21 cellular contexts compared by ENCODE assay signal in the genomic region with DNA sequence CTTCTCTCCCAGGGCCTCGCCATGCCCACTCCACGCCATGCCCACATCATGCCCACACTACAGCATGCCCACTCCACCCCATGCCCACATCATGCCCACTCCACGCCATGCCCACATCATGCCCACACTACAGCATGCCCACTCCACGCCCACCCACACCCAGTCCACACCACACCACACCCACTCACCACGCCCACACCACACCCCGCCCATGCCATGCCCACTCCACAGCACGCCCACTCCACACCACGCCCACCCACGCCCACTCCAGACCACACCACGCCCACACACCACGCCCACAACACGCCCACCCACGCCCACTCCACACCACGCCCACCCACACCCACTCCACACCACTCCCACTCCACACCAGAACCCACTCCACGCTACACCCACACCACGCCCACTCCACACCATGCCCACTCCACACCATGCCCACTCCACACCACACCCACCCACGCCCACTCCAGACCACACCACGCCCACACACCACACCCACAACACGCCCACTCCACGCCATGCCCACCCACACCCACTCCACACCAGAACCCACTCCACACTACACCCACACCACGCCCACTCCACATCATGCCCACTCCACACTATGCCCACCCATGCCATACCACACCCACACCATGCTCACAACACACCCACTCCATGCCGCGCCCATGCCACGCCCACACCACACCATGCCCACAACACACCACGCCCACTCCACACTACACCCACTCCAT.
DNase-seq lines count a peak whose midpoint lies in the region; ATAC-seq, FAIRE-seq and TF ChIP-seq lines count a peak whose summit lies in the region.
"Had no signal": no experiment of that assay in that cellular context is flagged by ENCODE, and none has a peak within 500 bp of the region (broad histone marks: within the 10 kb centered on the region; RNA-seq: fewer than 3 reads in every experiment).

No MANE protein-coding gene starts in this region.

- peak; percentile 74 for FAIRE-seq in HTR-8/SVneo (lab: Jason Lieb, UNC)
- FAIRE-seq: H54 had no signal

- H3K9me3 Mint-ChIP-seq in H9 (no peaks in the 10 kb centered on the region; a peak in 1 of 5 replicates), endothelial cell (ENCODE audit: unreplicated experiment) (no peaks in the 10 kb centered on the region)

- DNase-seq in H9 (peak; percentile 12), HTR-8/SVneo (ENCODE audit: insufficient read length, low spot score) (no peak), endothelial cell (ENCODE audit: low spot score) (peak; percentile 2), prostate gland (ENCODE audit: low spot score) (peak; percentile 3)
- DNase-seq in NK-92 treated with Interleukin-12 subunit alpha and Interleukin-12 subunit beta, amount 100 ng/mL, for 24 hours (lab: John Stamatoyannopoulos, UW): no peak
- DNase-seq: activated CD4-positive, alpha-beta T cell treated with anti-CD3 and anti-CD28 coated beads for 36 hours; activated naive CD4-positive, alpha-beta T cell; GF-D8; glutamatergic neuron; MM.1S; NCI-H1930; NCI-H510A treated with DMSO at 0.1 percent for 48 hours; T1000; thyroid gland had no signal

- H2BK120ac ChIP-seq in H9 (ENCODE audit: low read depth, low read length, poor library complexity, severe bottlenecking): no peak overlapping the region

- H4K20me1 ChIP-seq in H9 (ENCODE audit: control insufficient read depth, insufficient read depth, insufficient read length): peaks cover 5% of the 10 kb centered on the region

- no peak overlapping the region for H3K18ac ChIP-seq in H9 (ENCODE audit: insufficient read length, low read depth, low read length)

- H3K36me3 ChIP-seq in prostate gland (no peaks in the 10 kb centered on the region), gastroesophageal sphincter (no peaks in the 10 kb centered on the region)
- H3K36me3 ChIP-seq: SJSA1, thyroid gland had no signal

- no peaks in the 10 kb centered on the region for H3K9me3 ChIP-seq in H9 (ENCODE audit: control insufficient read depth, low read depth, low read length)
- no peaks in the 10 kb centered on the region for H3K9me3 ChIP-seq in prostate gland
- H3K9me3 ChIP-seq in gastroesophageal sphincter: no peaks in the 10 kb centered on the region
- H3K9me3 ChIP-seq: SJSA1, thyroid gland had no signal

- no peak overlapping the region for H2AK5ac ChIP-seq in H9 (ENCODE audit: insufficient read length, low read length)

- no peak overlapping the region for H3K4me3 ChIP-seq in prostate gland
- no peak overlapping the region for H3K4me3 ChIP-seq in gastroesophageal sphincter
- H3K4me3 ChIP-seq: SJSA1, thyroid gland had no signal

- peaks cover 7% of the 10 kb centered on the region for H3K27me3 Mint-ChIP-seq in H9 (ENCODE audit: low read depth)
- H3K27me3 Mint-ChIP-seq in endothelial cell (ENCODE audit: unreplicated experiment): peaks cover 4% of the 10 kb centered on the region

- H3K56ac ChIP-seq in H9 (ENCODE audit: insufficient read length, low read depth, low read length): no peak overlapping the region

- no peak overlapping the region for H2BK20ac ChIP-seq in H9 (ENCODE audit: low read depth, low read length, poor library complexity, severe bottlenecking)

- H3K4me1 Mint-ChIP-seq in H9: no peaks in the 10 kb centered on the region
- H3K4me1 Mint-ChIP-seq in endothelial cell (ENCODE audit: unreplicated experiment): peaks cover 2% of the 10 kb centered on the region
- H3K4me1 Mint-ChIP-seq: activated CD4-positive, alpha-beta T cell treated with anti-CD3 and anti-CD28 coated beads for 36 hours had no signal

- TF ChIP-seq EP300 in gastroesophageal sphincter (IDR thresholded peaks at IDR 0.05): no peak

- WGBS in H9 (ENCODE audit: extremely low coverage, insufficient read length, low lambda C conversion rate): 100% methylated on average over 2 of the region's 25 CpGs
- 92% methylated on average over 25 of the region's 25 CpGs for WGBS in prostate gland
- WGBS in gastroesophageal sphincter (ENCODE audit: low coverage in 1 of 2), 2 donors: 82 to 86% methylated on average over 8 to 19 of the region's 25 CpGs

- no peak overlapping the region for H3K4ac ChIP-seq in H9 (ENCODE audit: low read depth, low read length)

- H3K27ac ChIP-seq in H9 (ENCODE audit: insufficient read length, low read depth, low read length) (no peak overlapping the region), prostate gland (no peak overlapping the region), gastroesophageal sphincter (no peak overlapping the region)
- H3K27ac ChIP-seq: SJSA1, thyroid gland had no signal

- H2BK12ac ChIP-seq in H9 (ENCODE audit: insufficient read length, low read depth, low read length): no peak overlapping the region

- no peak for ATAC-seq in gastroesophageal sphincter
- no peak for ATAC-seq in GM19023 (IDR thresholded peaks at IDR 0.05; ENCODE audit: unreplicated experiment)
- no peak for ATAC-seq in HG02623 (IDR thresholded peaks at IDR 0.05; ENCODE audit: unreplicated experiment)
- ATAC-seq: activated CD4-positive, alpha-beta T cell treated with anti-CD3 and anti-CD28 coated beads for 36 hours had no signal

- H3K27ac Mint-ChIP-seq in H9: no peak overlapping the region
- no peak overlapping the region for H3K27ac Mint-ChIP-seq in endothelial cell (ENCODE audit: unreplicated experiment)
- H3K27ac Mint-ChIP-seq: activated CD4-positive, alpha-beta T cell treated with anti-CD3 and anti-CD28 coated beads for 36 hours; B cell; memory B cell had no signal

- no peak overlapping the region for H4K5ac ChIP-seq in H9 (ENCODE audit: insufficient read length, low read depth, low read length)

- H3K9ac ChIP-seq in H9 (ENCODE audit: extremely low read depth, insufficient read length, low read length): no peak overlapping the region

- H3K36me3 Mint-ChIP-seq in H9 (ENCODE audit: insufficient read depth in 1 of 3, low read depth in 3 of 3) (no peaks in the 10 kb centered on the region), endothelial cell (ENCODE audit: low read depth, unreplicated experiment) (no peaks in the 10 kb centered on the region)
- H3K36me3 Mint-ChIP-seq: memory B cell had no signal

- no peak overlapping the region for H3K14ac ChIP-seq in H9 (ENCODE audit: insufficient read depth, low read length)

- H3K23me2 ChIP-seq in H9 (ENCODE audit: insufficient read length, low read depth, low read length, poor library complexity, severe bottlenecking): no peaks in the 10 kb centered on the region

- H4K91ac ChIP-seq in H9 (ENCODE audit: insufficient read length, low read depth, low read length): no peak overlapping the region

- no peak overlapping the region for H2BK15ac ChIP-seq in H9 (ENCODE audit: low read depth, low read length)

- no peak overlapping the region for H3K4me2 ChIP-seq in H9 (ENCODE audit: insufficient read depth, insufficient read length, low read length)

- no peaks in the 10 kb centered on the region for H3K79me2 ChIP-seq in H9 (ENCODE audit: insufficient read depth, low read length)

- no peak for TF ChIP-seq CTCF in H9 (conservative IDR thresholded peaks at IDR 0.05)
- no peak for TF ChIP-seq CTCF in endothelial cell (IDR thresholded peaks at IDR 0.05; ENCODE audit: unreplicated experiment)
- no peak for TF ChIP-seq CTCF in prostate gland (IDR thresholded peaks at IDR 0.05)
- no peak for TF ChIP-seq CTCF in gastroesophageal sphincter (IDR thresholded peaks at IDR 0.05)

- H3K27me3 ChIP-seq in H9 (ENCODE audit: insufficient read depth, low read length): no peaks in the 10 kb centered on the region
- H3K27me3 ChIP-seq in prostate gland (replicated peaks; ENCODE audit: insufficient read depth): no peaks in the 10 kb centered on the region
- H3K27me3 ChIP-seq in gastroesophageal sphincter: peaks cover 32% of the 10 kb centered on the region
- H3K27me3 ChIP-seq: SJSA1, thyroid gland had no signal

- intact Hi-C loops in prostate gland (cut with DNase I): no loop called here

- H3K4me3 Mint-ChIP-seq in H9 (no peak overlapping the region; a peak in 1 of 5 replicates), endothelial cell (ENCODE audit: unreplicated experiment) (no peak overlapping the region)
- H3K4me3 Mint-ChIP-seq: activated CD4-positive, alpha-beta T cell treated with anti-CD3 and anti-CD28 coated beads for 36 hours; B cell; memory B cell had no signal

- TF ChIP-seq POLR2A in prostate gland (IDR thresholded peaks at IDR 0.05) (no peak), gastroesophageal sphincter (IDR thresholded peaks at IDR 0.05) (no peak)

- no peak overlapping the region for H4K8ac ChIP-seq in H9 (replicated peaks; ENCODE audit: insufficient read length, low read depth, low read length)

- no peak overlapping the region for H2BK5ac ChIP-seq in H9 (ENCODE audit: insufficient read length, low read length)

- no peaks in the 10 kb centered on the region for H3K4me1 ChIP-seq in H9 (ENCODE audit: insufficient read depth, low read length)
- no peaks in the 10 kb centered on the region for H3K4me1 ChIP-seq in prostate gland (replicated peaks)
- H3K4me1 ChIP-seq in gastroesophageal sphincter: no peaks in the 10 kb centered on the region
- H3K4me1 ChIP-seq: SJSA1, thyroid gland had no signal

- H3K79me1 ChIP-seq in H9 (ENCODE audit: insufficient read depth, low read depth, low read length, poor library complexity, severe bottlenecking): no peaks in the 10 kb centered on the region

- H3T11ph ChIP-seq in H9 (ENCODE audit: low read length): no peak overlapping the region

- no peak overlapping the region for H3K23ac ChIP-seq in H9 (ENCODE audit: insufficient read length, low read depth, low read length)

- H2AFZ ChIP-seq in H9 (ENCODE audit: low read length): no peak overlapping the region

Comparison
In these comparisons a context has a peak if more than half of its experiments do, and no peak if none do; other contexts are left out.
1. DNase-seq: peak in H9 (single experiment), endothelial cell (single experiment) and prostate gland (single experiment); none in HTR-8/SVneo (single experiment) and NK-92 treated with Interleukin-12 subunit alpha and Interleukin-12 subunit beta, amount 100 ng/mL, for 24 hours (single experiment).